1 cellular context compared by ENCODE assay signal in the genomic region with DNA sequence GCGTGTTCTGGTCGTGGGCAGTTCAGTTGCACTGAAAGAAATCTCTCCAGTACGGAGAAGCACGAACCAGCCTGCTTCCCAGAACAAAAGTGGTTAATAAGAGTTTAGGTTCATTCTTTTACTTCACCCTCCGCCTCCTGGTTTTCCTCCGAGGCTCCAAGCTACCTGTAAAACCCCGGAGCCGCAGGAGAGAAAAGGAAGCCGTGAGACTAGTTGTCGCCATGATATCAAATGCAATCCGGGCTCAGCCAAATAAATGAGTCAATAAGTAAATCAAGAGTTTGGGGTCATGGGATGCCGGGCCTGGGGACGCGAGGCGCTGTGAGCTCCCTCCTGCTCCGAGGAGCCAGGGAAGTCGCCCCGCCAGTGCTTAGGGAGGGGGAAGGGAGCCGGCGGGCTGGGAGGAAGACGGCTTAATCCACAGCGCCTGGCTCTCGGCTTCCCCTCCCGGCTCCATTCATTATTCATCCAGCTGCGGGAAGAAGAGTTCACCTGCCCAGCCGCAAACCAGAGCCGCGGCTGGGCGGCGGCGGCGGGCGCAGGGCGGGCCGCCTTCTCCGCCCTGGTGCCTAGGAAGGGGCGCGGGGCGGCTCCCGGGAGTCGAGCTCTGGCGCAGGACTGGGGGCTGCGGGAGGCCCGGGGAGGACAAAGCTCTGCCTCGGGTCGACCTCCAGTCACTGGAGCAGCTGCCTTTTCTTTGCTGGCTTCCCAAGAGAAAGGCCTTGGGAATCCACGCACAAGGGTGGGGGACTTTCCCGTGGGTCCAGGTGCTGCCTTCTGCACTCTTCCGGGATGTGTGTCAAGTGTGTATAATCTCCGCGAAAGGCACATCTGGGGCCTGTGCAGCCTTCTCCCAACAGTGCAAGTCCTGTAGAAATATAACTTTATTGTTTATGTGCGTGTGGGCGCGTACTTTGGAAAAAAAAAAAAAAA.
TF ChIP-seq lines count a peak whose summit lies in the region.

No MANE protein-coding gene starts in this region.

TF ChIP-seq in HepG2, 621 proteins besides CTCF, POLR2A, EP300 and RAD21 (continued from another document):
- TF ChIP-seq SRY (CRISPR knock-in tag; IDR thresholded peaks at IDR 0.05) (peak; percentile 40; the same call in 1 of the 2 replicates), ZNF251 (CRISPR knock-in tag; IDR thresholded peaks at IDR 0.05) (no peak), ZNF432 (CRISPR knock-in tag; IDR thresholded peaks at IDR 0.05; ENCODE audit: borderline replicate concordance) (no peak), GATAD2A (CRISPR knock-in tag; IDR thresholded peaks at IDR 0.05) (no peak), RBFOX2 (IDR thresholded peaks at IDR 0.05; ENCODE audit: low read depth, low read length) (peak; percentile 80), UBTF (CRISPR knock-in tag; IDR thresholded peaks at IDR 0.05) (peak; percentile 84), HOXA5 (CRISPR knock-in tag; IDR thresholded peaks at IDR 0.05) (peak; percentile 30; the same call in 1 of the 2 replicates), ZMAT3 (CRISPR knock-in tag; conservative IDR thresholded peaks at IDR 0.05) (no peak; the same call in 1 of the 2 replicates), ZNF746 (CRISPR knock-in tag; IDR thresholded peaks at IDR 0.05) (peak; percentile 53; the same call in 1 of the 2 replicates), ZNF556 (CRISPR knock-in tag; IDR thresholded peaks at IDR 0.05; ENCODE audit: borderline replicate concordance) (peak; percentile 68; the same call in 1 of the 2 replicates), KLF9 (CRISPR knock-in tag; IDR thresholded peaks at IDR 0.05; ENCODE audit: low read depth) (no peak), PRPF4 (IDR thresholded peaks at IDR 0.05; ENCODE audit: low read depth, low read length, poor library complexity, severe bottlenecking) (peak; percentile 25), HOXA3 (CRISPR knock-in tag; IDR thresholded peaks at IDR 0.05) (0 out of 2 replicates have a peak, but pooled peaks have one; percentile 14), ZNF747 (CRISPR knock-in tag; IDR thresholded peaks at IDR 0.05; ENCODE audit: borderline replicate concordance) (peak; percentile 6; the same call in 1 of the 2 replicates), ZNF740 (CRISPR knock-in tag; IDR thresholded peaks at IDR 0.05) (peak; percentile 7; the same call in 1 of the 2 replicates), FUBP1 (CRISPR knock-in tag; IDR thresholded peaks at IDR 0.05; ENCODE audit: borderline replicate concordance) (no peak), ZNF34 (CRISPR knock-in tag; IDR thresholded peaks at IDR 0.05; ENCODE audit: borderline replicate concordance) (0 out of 2 replicates have a peak, but pooled peaks have one; percentile 42), LRRFIP1 (CRISPR knock-in tag; conservative IDR thresholded peaks at IDR 0.05) (no peak), SPEN (CRISPR knock-in tag; IDR thresholded peaks at IDR 0.05; ENCODE audit: low read depth) (no peak; the same call in 1 of the 2 replicates), SP140L (CRISPR knock-in tag; IDR thresholded peaks at IDR 0.05; ENCODE audit: borderline replicate concordance) (0 out of 2 replicates have a peak, but pooled peaks have one; percentile 13), ATRX (CRISPR knock-in tag; IDR thresholded peaks at IDR 0.05; ENCODE audit: borderline replicate concordance) (no peak), KLF16 (CRISPR knock-in tag; IDR thresholded peaks at IDR 0.05) (no peak), KDM5A (IDR thresholded peaks at IDR 0.05; ENCODE audit: borderline replicate concordance, low read length) (peak; percentile 27; the same call in 1 of the 2 replicates), ZNF558 (CRISPR knock-in tag; IDR thresholded peaks at IDR 0.05; ENCODE audit: borderline replicate concordance) (no peak)
- TF ChIP-seq, protein P1, sequence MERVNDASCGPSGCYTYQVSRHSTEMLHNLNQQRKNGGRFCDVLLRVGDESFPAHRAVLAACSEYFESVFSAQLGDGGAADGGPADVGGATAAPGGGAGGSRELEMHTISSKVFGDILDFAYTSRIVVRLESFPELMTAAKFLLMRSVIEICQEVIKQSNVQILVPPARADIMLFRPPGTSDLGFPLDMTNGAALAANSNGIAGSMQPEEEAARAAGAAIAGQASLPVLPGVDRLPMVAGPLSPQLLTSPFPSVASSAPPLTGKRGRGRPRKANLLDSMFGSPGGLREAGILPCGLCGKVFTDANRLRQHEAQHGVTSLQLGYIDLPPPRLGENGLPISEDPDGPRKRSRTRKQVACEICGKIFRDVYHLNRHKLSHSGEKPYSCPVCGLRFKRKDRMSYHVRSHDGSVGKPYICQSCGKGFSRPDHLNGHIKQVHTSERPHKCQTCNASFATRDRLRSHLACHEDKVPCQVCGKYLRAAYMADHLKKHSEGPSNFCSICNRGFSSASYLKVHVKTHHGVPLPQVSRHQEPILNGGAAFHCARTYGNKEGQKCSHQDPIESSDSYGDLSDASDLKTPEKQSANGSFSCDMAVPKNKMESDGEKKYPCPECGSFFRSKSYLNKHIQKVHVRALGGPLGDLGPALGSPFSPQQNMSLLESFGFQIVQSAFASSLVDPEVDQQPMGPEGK (CRISPR knock-in tag; IDR thresholded peaks at IDR 0.05) = 0 out of 2 replicates have a peak, but pooled peaks have one; percentile 5
